Comparison of ENCODE assay signal across 8 cellular contexts in genomic region chr7:131554880-131555516, GRCh38. TPM values are rescaled to one million over a fixed set of nuclear protein-coding genes. Genes with fewer than 3 reads are reported as not detected.
DNase-seq lines count a peak whose midpoint lies in the region; ATAC-seq and TF ChIP-seq lines count a peak whose summit lies in the region.

No MANE protein-coding gene starts in this region.

- H3K4me1 ChIP-seq in cardiac muscle cell (ENCODE audit: low read depth) (peaks cover 28% of the 10 kb centered on the region), body of pancreas (peaks cover 60% of the 10 kb centered on the region), muscle layer of colon (ENCODE audit: insufficient read depth, low read length) (peaks cover 26% of the 10 kb centered on the region), vagina (peaks cover 26% of the 10 kb centered on the region)

- DNase-seq in cardiac muscle cell (ENCODE audit: low read depth in 1 of 2, low spot score in 1 of 2) (no peak), left cardiac atrium (no peak), body of pancreas (no peak), vagina (ENCODE audit: extremely low spot score in 2 of 2) (no peak), A172 (ENCODE audit: low spot score) (no peak)
- no peak for DNase-seq in activated T-cell treated with anti-CD3 and anti-CD28 coated beads, Interleukin-2, amount 50 U/mL, for 4 hours

- H3K4me3 ChIP-seq in cardiac muscle cell (peak overlapping the region; percentile 82), body of pancreas (peak overlapping the region; percentile 51 to 52), muscle layer of colon (ENCODE audit: low read depth in 1 of 2, low read length in 2 of 2) (peak overlapping the region in 1 of 2 donors; percentile 39), vagina (peak overlapping the region; percentile 56 to 62)

- H3K9me3 Mint-ChIP-seq in activated T-cell treated with anti-CD3 and anti-CD28 coated beads, Interleukin-2, amount 50 U/mL, for 4 hours, result no peaks in the 10 kb centered on the region

- TF ChIP-seq CTCF in cardiac muscle cell (IDR thresholded peaks at IDR 0.05; ENCODE audit: low read depth, low read length), result no peak
- TF ChIP-seq CTCF in body of pancreas (IDR thresholded peaks at IDR 0.05), result no peak
- TF ChIP-seq CTCF in vagina (IDR thresholded peaks at IDR 0.05), result no peak

- H3K27ac ChIP-seq in cardiac muscle cell (no peak overlapping the region), body of pancreas (peak overlapping the region in 3 of 4 donors; percentile 34 to 82 (median 70)), muscle layer of colon (ENCODE audit: low read depth, low read length) (no peak overlapping the region), vagina (peak overlapping the region; percentile 57)

- TF ChIP-seq POLR2A in body of pancreas (IDR thresholded peaks at IDR 0.05) (no peak), vagina (IDR thresholded peaks at IDR 0.05) (no peak)

- no peaks in the 10 kb centered on the region for H3K36me3 Mint-ChIP-seq in activated T-cell treated with anti-CD3 and anti-CD28 coated beads, Interleukin-2, amount 50 U/mL, for 4 hours (ENCODE audit: insufficient read depth)

- H3K4me1 Mint-ChIP-seq in activated T-cell treated with anti-CD3 and anti-CD28 coated beads, Interleukin-2, amount 50 U/mL, for 4 hours (ENCODE audit: low read depth), result peaks cover 20% of the 10 kb centered on the region

- peak overlapping the region; percentile 35 for H3K9ac ChIP-seq in muscle layer of colon (ENCODE audit: low read length)

- peaks cover 36% of the 10 kb centered on the region for H3K27me3 Mint-ChIP-seq in activated T-cell treated with anti-CD3 and anti-CD28 coated beads, Interleukin-2, amount 50 U/mL, for 4 hours (ENCODE audit: low read depth)

- no peaks in the 10 kb centered on the region for H3K9me3 ChIP-seq in cardiac muscle cell (ENCODE audit: low read depth)
- no peaks in the 10 kb centered on the region for H3K9me3 ChIP-seq in body of pancreas
- no peaks in the 10 kb centered on the region for H3K9me3 ChIP-seq in muscle layer of colon (ENCODE audit: low read length)
- H3K9me3 ChIP-seq in vagina, result no peaks in the 10 kb centered on the region

- H3K36me3 ChIP-seq in cardiac muscle cell, result no peaks in the 10 kb centered on the region
- H3K36me3 ChIP-seq in body of pancreas (replicated peaks in 1 of 2; ENCODE audit: insufficient read depth in 1 of 2, low read depth in 2 of 2), result no peaks in the 10 kb centered on the region
- H3K36me3 ChIP-seq in muscle layer of colon (ENCODE audit: insufficient read depth, low read length), result no peaks in the 10 kb centered on the region
- H3K36me3 ChIP-seq in vagina, result no peaks in the 10 kb centered on the region

- intact Hi-C loops in left cardiac atrium (cut with DNase I), result loop anchor here (5.0 to 10.0 kb wide), 2 partner anchors 43 to 80 kb away; no protein-coding TSS in a partner anchor
- intact Hi-C loops in body of pancreas (cut with DNase I), result no loop called here
- intact Hi-C loops in vagina (cut with DNase I), result no loop called here

- no peak overlapping the region for H3K4me3 Mint-ChIP-seq in activated T-cell treated with anti-CD3 and anti-CD28 coated beads, Interleukin-2, amount 50 U/mL, for 4 hours

- 31 to 48% methylated on average over 6 to 12 of the region's 12 CpGs for WGBS in body of pancreas, 2 donors

- no peaks in the 10 kb centered on the region for H3K27me3 ChIP-seq in cardiac muscle cell
- H3K27me3 ChIP-seq in body of pancreas, result no peaks in the 10 kb centered on the region
- no peaks in the 10 kb centered on the region for H3K27me3 ChIP-seq in muscle layer of colon (ENCODE audit: control insufficient read depth in 1 of 2, insufficient read depth in 2 of 2, low read length in 2 of 2)
- no peaks in the 10 kb centered on the region for H3K27me3 ChIP-seq in vagina

- no peak for ATAC-seq in left cardiac atrium
- no peak for ATAC-seq in body of pancreas
- no peak for ATAC-seq in HG03097 (IDR thresholded peaks at IDR 0.05; ENCODE audit: low FRiP score, unreplicated experiment)
- no peak for ATAC-seq in activated T-cell treated with anti-CD3 and anti-CD28 coated beads, Interleukin-2, amount 50 U/mL, for 4 hours

RNA-seq across cellular contexts. Expression of gene PODXL, which starts 1.4 kb away (rescaled TPM):
- total RNA-seq in cardiac muscle cell (52.5 and 58.5 TPM in 2 replicates), left cardiac atrium (10 to 100 TPM; 45.0 to 90.7 TPM), body of pancreas (100 to 1,000 TPM in 1 of 2 donors, 10 to 100 TPM in 1; 36.9 to 106 TPM), vagina (26.0 TPM)
- 24.1 and 28.1 TPM in 2 replicates for polyA plus RNA-seq in cardiac muscle cell
- total RNA-seq in A172 (2014; rRNA removed; shearing (Covaris generic)), result 446 and 531 TPM in 2 replicates
- total RNA-seq in activated T-cell treated with anti-CD3 and anti-CD28 coated beads, Interleukin-2, amount 50 U/mL, for 4 hours, result 1 to 10 TPM in 2 of 3 donors, under 1 TPM in 1; 0.76 to 1.4 (median 1.1) TPM

Comparison
In these comparisons a context has a peak if more than half of its experiments do, and no peak if none do; other contexts are left out.
1. H3K27ac ChIP-seq: peak in body of pancreas (3 of 4) and vagina (single experiment); none in cardiac muscle cell (single experiment) and muscle layer of colon (single experiment).
2. RNA of gene PODXL, which starts 1.4 kb away (total RNA-seq): 446 to 531 TPM in A172, 36.9 to 106 TPM in body of pancreas, 45.0 to 90.7 TPM in left cardiac atrium, 52.5 to 58.5 TPM in cardiac muscle cell and 26.0 TPM in vagina (single experiment); 0.76 to 1.4 TPM in activated T-cell treated with anti-CD3 and anti-CD28 coated beads, Interleukin-2, amount 50 U/mL, for 4 hours; every median in the first group is over 10 times any median in the second.
3. intact Hi-C loops: an anchor here in left cardiac atrium (5.0 to 10.0 kb wide); none called in body of pancreas and vagina.